In the genomic region with DNA sequence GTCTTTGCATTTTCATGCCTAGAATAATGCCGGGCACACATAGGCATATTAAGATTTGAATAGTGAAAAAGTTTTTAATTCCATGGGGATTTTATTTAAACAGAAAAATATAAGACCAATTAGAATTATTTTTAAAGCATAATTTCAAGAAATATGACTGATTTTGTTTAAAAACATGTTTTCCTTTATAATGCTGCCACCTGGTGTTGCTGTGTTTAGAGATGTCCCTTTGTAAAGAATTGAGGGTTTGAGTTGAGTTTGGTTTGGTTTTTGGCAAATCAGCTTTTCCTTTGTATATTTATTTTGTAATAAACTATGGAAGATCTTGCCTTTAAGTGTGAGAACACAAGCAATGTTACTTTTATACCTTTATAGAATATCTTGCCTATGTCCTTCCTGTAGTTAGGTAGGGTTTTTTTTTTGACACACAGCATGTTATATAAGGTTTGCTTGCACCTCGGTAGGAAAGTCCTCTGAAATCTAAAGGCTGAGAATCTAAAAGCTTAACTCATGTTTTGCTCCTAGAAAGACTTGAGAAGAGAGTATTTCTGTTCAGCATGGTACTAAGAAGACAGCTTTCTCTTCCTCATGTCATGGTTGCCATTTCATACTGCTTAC, we compare ENCODE assay signal across 10 cellular contexts. TPM values are rescaled to one million over a fixed set of nuclear protein-coding genes. Genes with fewer than 3 reads are reported as not detected.
A peak's percentile ranks its signal among the peaks of the same experiment; 100 is the strongest.
DNase-seq lines count a peak whose midpoint lies in the region; ATAC-seq and TF ChIP-seq lines count a peak whose summit lies in the region.
"Had no signal": no experiment of that assay in that cellular context is flagged by ENCODE, and none has a peak within 500 bp of the region (broad histone marks: within the 10 kb centered on the region; RNA-seq: fewer than 3 reads in every experiment).

No MANE protein-coding gene starts in this region.

- H3K4me3 ChIP-seq in OCI-LY1 (ENCODE audit: low read depth, low read length, poor library complexity, severe bottlenecking) (no peak overlapping the region), epithelial cell of esophagus (ENCODE audit: low read length) (no peak overlapping the region), retinal pigment epithelial cell (ENCODE audit: low read length) (no peak overlapping the region)
- H3K4me3 ChIP-seq: BLaER1 treated with 17β-estradiol and CSF1 and Interleukin-3, amounts not matched to agents 10 nM and 100 nM had no signal

- H3F3A ChIP-seq in OCI-LY1 (ENCODE audit: insufficient read depth, low read length) = no peaks in the 10 kb centered on the region

- H3K36me3 ChIP-seq in OCI-LY1 (ENCODE audit: insufficient read depth, low read length) = peaks cover 98% of the 10 kb centered on the region

- no peak overlapping the region for H3K4me2 ChIP-seq in OCI-LY1 (ENCODE audit: low read length)

- TF ChIP-seq CTCF in OCI-LY1 (IDR thresholded peaks at IDR 0.05; ENCODE audit: low read length) (peak; percentile 64), epithelial cell of esophagus (IDR thresholded peaks at IDR 0.05; ENCODE audit: insufficient read depth, low read depth, low read length, missing control alignments) (peak; percentile 28), retinal pigment epithelial cell (conservative IDR thresholded peaks at IDR 0.05; ENCODE audit: low read depth, low read length) (peak; percentile 42)

- H3K9me3 ChIP-seq in OCI-LY1 (ENCODE audit: low read length) = no peaks in the 10 kb centered on the region
- H3K9me3 ChIP-seq: BLaER1 treated with 17β-estradiol and CSF1 and Interleukin-3, amounts not matched to agents 10 nM and 100 nM had no signal

- no peak overlapping the region for H2AFZ ChIP-seq in OCI-LY1 (ENCODE audit: low read length)

- DNase-seq in NCI-H1417 (lab: John Stamatoyannopoulos, UW) = peak in 2 of 3 experiments; percentile 21 to 43
- no peak for DNase-seq in NCI-H1417 treated with DMSO at 0.1 percent for 48 hours (lab: John Stamatoyannopoulos, UW)
- no peak for DNase-seq in epithelial cell of esophagus (ENCODE audit: low read depth)
- DNase-seq in retinal pigment epithelial cell (ENCODE audit: low read depth) = no peak
- no peak for DNase-seq in A172 (ENCODE audit: low spot score)
- DNase-seq in middle frontal gyrus (ENCODE audit: extremely low spot score, low spot score) = no peak
- DNase-seq: activated T-cell treated with anti-CD3 and anti-CD28 coated beads, Interleukin-2, amount 50 U/mL, for 4 hours had no signal

- H3K4me1 ChIP-seq in OCI-LY1 (ENCODE audit: insufficient read depth, low read length, severe bottlenecking) = no peaks in the 10 kb centered on the region

- ATAC-seq in GM18498 (IDR thresholded peaks at IDR 0.05; ENCODE audit: unreplicated experiment) = no peak
- ATAC-seq: activated T-cell treated with anti-CD3 and anti-CD28 coated beads, Interleukin-2, amount 50 U/mL, for 4 hours had no signal

- peaks cover 10% of the 10 kb centered on the region; the same call in 1 of the 2 replicates for H3K79me2 ChIP-seq in OCI-LY1 (ENCODE audit: insufficient read depth, low read length)

- no peak overlapping the region for H3K27ac ChIP-seq in OCI-LY1 (ENCODE audit: low read depth, low read length, poor library complexity, severe bottlenecking)

- no peaks in the 10 kb centered on the region for H3K27me3 ChIP-seq in OCI-LY1 (ENCODE audit: insufficient read depth, low read length)
- H3K27me3 ChIP-seq: BLaER1 treated with 17β-estradiol and CSF1 and Interleukin-3, amounts not matched to agents 10 nM and 100 nM had no signal

- H3K9ac ChIP-seq in OCI-LY1 (ENCODE audit: low read length) = no peak overlapping the region

- no peaks in the 10 kb centered on the region for H4K20me1 ChIP-seq in OCI-LY1 (ENCODE audit: insufficient read depth, low read length)

- H3K9me2 ChIP-seq in OCI-LY1 (ENCODE audit: low read depth, low read length) = no peaks in the 10 kb centered on the region

RNA-seq across cellular contexts. Expression of gene SNAPC1, which starts 31.4 kb away (rescaled TPM):
- 33.0 and 36.3 TPM in 2 replicates for total RNA-seq in A172 (2014; rRNA removed; shearing (Covaris generic))

RNA-seq across cellular contexts. Expression of gene HIF1A, which starts 35.6 kb away (rescaled TPM):
- 226 and 236 TPM in 2 replicates for total RNA-seq in A172 (2014; rRNA removed; shearing (Covaris generic))

Comparison
In these comparisons a context has a peak if more than half of its experiments do, and no peak if none do; other contexts are left out.
1. DNase-seq: peak in NCI-H1417 (2 of 3); none in NCI-H1417 treated with DMSO at 0.1 percent for 48 hours (single experiment), epithelial cell of esophagus (single experiment), retinal pigment epithelial cell (single experiment), A172 (single experiment) and middle frontal gyrus (single experiment).
2. Peak in every context shown above with its lines, with median percentiles within 50 percentile points of each other: CTCF ChIP-seq.